ENCODE assay signal across 8 cellular contexts in genomic region chr15:85840079-85840801, GRCh38. TPM values are rescaled to one million over a fixed set of nuclear protein-coding genes. Genes with fewer than 3 reads are reported as not detected.
A peak's percentile ranks its signal among the peaks of the same experiment; 100 is the strongest.
DNase-seq lines count a peak whose midpoint lies in the region; ATAC-seq and TF ChIP-seq lines count a peak whose summit lies in the region.

No MANE protein-coding gene starts in this region.

- H3K4me1 ChIP-seq in Loucy (ENCODE audit: insufficient read depth, low read length, poor library complexity, severe bottlenecking) (peaks cover 7% of the 10 kb centered on the region), testis (no peaks in the 10 kb centered on the region)

- H3K4me2 ChIP-seq in Loucy (ENCODE audit: low read depth, low read length, poor library complexity, severe bottlenecking): peak overlapping the region; percentile 89

- TF ChIP-seq POLR2A in testis (IDR thresholded peaks at IDR 0.05): no peak

- H3K36me3 ChIP-seq in H7 (replicated peaks; ENCODE audit: control insufficient read depth, insufficient read depth, low read length) (no peaks in the 10 kb centered on the region), Loucy (ENCODE audit: insufficient read depth, low read length) (no peaks in the 10 kb centered on the region), testis (ENCODE audit: low read depth, missing control alignments) (no peaks in the 10 kb centered on the region)

- H3K79me2 ChIP-seq in Loucy (ENCODE audit: insufficient read depth, low read length): no peaks in the 10 kb centered on the region

- no peaks in the 10 kb centered on the region for H3K9me3 ChIP-seq in Loucy (ENCODE audit: insufficient read depth, low read depth, low read length)
- H3K9me3 ChIP-seq in testis: no peaks in the 10 kb centered on the region

- no peak overlapping the region for H3K27ac ChIP-seq in testis

- WGBS in testis, 2 donors: 5 to 12% methylated on average over 17 to 32 of the region's 32 CpGs

- H3K4me3 ChIP-seq in H7 (ENCODE audit: insufficient read depth, low read depth, low read length) (no peak overlapping the region), Loucy (ENCODE audit: low read length, poor library complexity, severe bottlenecking) (peak overlapping the region; percentile 72), testis (peak overlapping the region; percentile 26 to 31)

- TF ChIP-seq CTCF in Loucy (conservative IDR thresholded peaks at IDR 0.05; ENCODE audit: low read length) (peak; percentile 92), omental fat pad (IDR thresholded peaks at IDR 0.05) (peak in 2 of 3 donors; percentile 34 to 46), testis (IDR thresholded peaks at IDR 0.05) (peak; percentile 81 to 91 (median 88))

- H3K27me3 ChIP-seq in H7 (ENCODE audit: control insufficient read depth, insufficient read depth, low read length): peaks cover 2% of the 10 kb centered on the region; the same call in 1 of the 2 replicates
- no peaks in the 10 kb centered on the region for H3K27me3 ChIP-seq in Loucy (ENCODE audit: insufficient read depth, low read length, poor library complexity, severe bottlenecking)
- H3K27me3 ChIP-seq in testis: no peaks in the 10 kb centered on the region

- H3K9ac ChIP-seq in Loucy (ENCODE audit: low read depth, low read length, poor library complexity, severe bottlenecking): peak overlapping the region; percentile 20

- in situ Hi-C loops in G401 (cut with HindIII; ENCODE audit: low sequenced_read_pairs): no loop called here
- in situ Hi-C loops in SK-MEL-5 (cut with HindIII; ENCODE audit: low pct_unique_long_range_greater_than_20kb, low sequenced_read_pairs): no loop called here

- DNase-seq in G401 (ENCODE audit: low spot score): peak; percentile 63
- peak; percentile 95 for DNase-seq in H7
- DNase-seq in SK-MEL-5 (ENCODE audit: low read depth, low spot score): peak; percentile 76
- DNase-seq in activated naive CD4-positive, alpha-beta T cell treated with Interleukin-2 at 50 U/mL for 16 hours: peak; percentile 82
- peak; percentile 84 for DNase-seq in germinal center (ENCODE audit: low spot score)
- DNase-seq in omental fat pad (ENCODE audit: low spot score): peak; percentile 62
- DNase-seq in testis: peak; percentile 86

- H4K20me1 ChIP-seq in Loucy (ENCODE audit: insufficient read depth, low read length, poor library complexity, severe bottlenecking): no peaks in the 10 kb centered on the region

- peak; percentile 94 for ATAC-seq in omental fat pad (ENCODE audit: low FRiP score)

- intact Hi-C loops in testis (cut with DNase I; ENCODE audit: low total_unique reads): no loop called here

- H3K9me2 ChIP-seq in Loucy (replicated peaks; ENCODE audit: low read depth, low read length): no peaks in the 10 kb centered on the region

- no peaks in the 10 kb centered on the region for H3F3A ChIP-seq in Loucy (ENCODE audit: low read depth)

- H2AFZ ChIP-seq in Loucy (ENCODE audit: low read length): peak overlapping the region; percentile 98

RNA-seq across cellular contexts. Expression of gene KLHL25, which starts 45.5 kb away (rescaled TPM):
- 11.2 and 15.6 TPM in 2 replicates for total RNA-seq in G401 (2014; rRNA removed; shearing (Covaris generic))
- total RNA-seq in H7 (2014; rRNA removed; shearing (Covaris generic)): 15.8 and 20.8 TPM in 2 replicates
- 1.5 and 2.4 TPM in 2 replicates for total RNA-seq in SK-MEL-5 (2014; rRNA removed; shearing (Covaris generic))
- 4.2 and 6.4 TPM in 2 replicates for polyA plus RNA-seq in SK-MEL-5 (2015; cell fraction: cytosol; rRNA removed)
- 4.1 and 7.4 TPM in 2 replicates for polyA plus RNA-seq in SK-MEL-5 (2015; cell fraction: nucleus; rRNA removed)
- total RNA-seq in omental fat pad (10 to 100 TPM; 12.0 to 45.8 (median 22.3) TPM), testis (10 to 100 TPM; 42.6 to 50.1 TPM)
- polyA plus RNA-seq in testis (ENCODE audit: insufficient read depth, low read depth, low replicate concordance): 19.6 TPM

Comparison
In these comparisons a context has a peak if more than half of its experiments do, and no peak if none do; other contexts are left out.
1. CTCF ChIP-seq: peak in every context shown above with its lines; median percentile 92 in Loucy; 88 in testis; 40 in omental fat pad.